27 cellular contexts compared by ENCODE assay signal in the genomic region with DNA sequence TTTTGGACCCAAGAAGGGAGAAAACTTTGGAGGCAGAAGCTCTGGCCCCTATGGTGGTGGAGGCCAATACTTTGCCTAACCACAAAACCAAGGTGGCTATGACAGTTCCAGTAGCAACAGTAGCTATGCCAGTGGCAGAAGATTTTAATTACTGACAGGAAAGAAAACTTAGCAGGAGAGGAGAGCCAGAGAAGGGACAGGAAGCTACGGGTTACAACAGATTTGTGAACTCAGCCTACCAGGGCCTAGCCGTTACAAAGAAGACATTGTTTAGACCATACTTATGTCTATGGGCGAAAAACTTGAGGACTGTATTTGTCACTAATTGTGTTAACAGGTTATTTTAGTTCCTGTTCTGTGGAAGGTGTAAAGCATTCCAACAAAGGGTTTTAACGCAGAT.
"Had no signal": no experiment of that assay in that cellular context is flagged by ENCODE, and none has a peak within 500 bp of the region (broad histone marks: within the 10 kb centered on the region; RNA-seq: fewer than 3 reads in every experiment).

No MANE protein-coding gene starts in this region.

- H3K36me3 Mint-ChIP-seq: activated CD4-positive, alpha-beta memory T cell treated with anti-CD3 and anti-CD28 coated beads for 36 hours had no signal

- H3K4me3 Mint-ChIP-seq: activated CD4-positive, alpha-beta memory T cell treated with anti-CD3 and anti-CD28 coated beads for 36 hours; activated T-cell treated with anti-CD3 and anti-CD28 coated beads, Interleukin-2, amount 50 U/mL, for 4 hours; activated T-helper 17 cell treated with anti-CD3 and anti-CD28 coated beads, Interleukin-2, amount 50 U/mL, for 72 hours; effector memory CD8-positive, alpha-beta T cell; nephron; T-helper 17 cell had no signal

- H3K36me3 ChIP-seq: brain microvascular endothelial cell, esophagus muscularis mucosa, left ventricle myocardium inferior, spleen, tibial nerve, WERI-Rb-1 had no signal

- H3K27me3 ChIP-seq: brain microvascular endothelial cell, esophagus muscularis mucosa, foreskin keratinocyte, tibial nerve had no signal

- DNase-seq: activated CD4-positive, alpha-beta memory T cell treated with anti-CD3 and anti-CD28 coated beads for 36 hours; activated CD4-positive, alpha-beta T cell treated with anti-CD3 and anti-CD28 coated beads for 48 hours; activated gamma-delta T cell treated with Interleukin-2 at 50 U/mL for 16 hours; activated naive CD4-positive, alpha-beta T cell treated with anti-CD3 and anti-CD28 coated beads, Interleukin-2, amount 50 U/mL, for 16 hours; activated T-cell treated with anti-CD3 and anti-CD28 coated beads, Interleukin-2, amount 50 U/mL, for 4 hours; amniotic stem cell; brain microvascular endothelial cell; caudate nucleus; cortex of kidney; effector memory CD8-positive, alpha-beta T cell; left ventricle myocardium inferior; posterior cingulate gyrus; right cardiac atrium; spleen; stimulated activated naive CD4-positive, alpha-beta T cell treated with Interleukin-2 at 50 U/mL for 16 hours; T-helper 17 cell; T1000; WERI-Rb-1 had no signal

- H3K27ac Mint-ChIP-seq: activated CD4-positive, alpha-beta memory T cell treated with anti-CD3 and anti-CD28 coated beads for 36 hours; activated T-helper 17 cell treated with anti-CD3 and anti-CD28 coated beads, Interleukin-2, amount 50 U/mL, for 72 hours; effector memory CD8-positive, alpha-beta T cell; nephron; T-helper 17 cell had no signal

- FAIRE-seq: astrocyte, endothelial cell of umbilical vein, islet of Langerhans had no signal

- H3K9me3 ChIP-seq: esophagus muscularis mucosa, left ventricle myocardium inferior, spleen, tibial nerve had no signal

- H3K4me3 ChIP-seq: esophagus muscularis mucosa, left ventricle myocardium inferior, lung, spleen, tibial nerve had no signal

- H3K4me1 ChIP-seq: foreskin keratinocyte had no signal

- H3K9me3 Mint-ChIP-seq: activated CD4-positive, alpha-beta memory T cell treated with anti-CD3 and anti-CD28 coated beads for 36 hours; activated T-cell treated with anti-CD3 and anti-CD28 coated beads, Interleukin-2, amount 50 U/mL, for 4 hours; activated T-helper 17 cell treated with anti-CD3 and anti-CD28 coated beads, Interleukin-2, amount 50 U/mL, for 72 hours; effector memory CD8-positive, alpha-beta T cell; nephron had no signal

- H3K27ac ChIP-seq: brain microvascular endothelial cell, esophagus muscularis mucosa, foreskin keratinocyte, left ventricle myocardium inferior, spleen, tibial nerve, WERI-Rb-1 had no signal
